Comparison of ENCODE assay signal across 9 cellular contexts in the genomic region with DNA sequence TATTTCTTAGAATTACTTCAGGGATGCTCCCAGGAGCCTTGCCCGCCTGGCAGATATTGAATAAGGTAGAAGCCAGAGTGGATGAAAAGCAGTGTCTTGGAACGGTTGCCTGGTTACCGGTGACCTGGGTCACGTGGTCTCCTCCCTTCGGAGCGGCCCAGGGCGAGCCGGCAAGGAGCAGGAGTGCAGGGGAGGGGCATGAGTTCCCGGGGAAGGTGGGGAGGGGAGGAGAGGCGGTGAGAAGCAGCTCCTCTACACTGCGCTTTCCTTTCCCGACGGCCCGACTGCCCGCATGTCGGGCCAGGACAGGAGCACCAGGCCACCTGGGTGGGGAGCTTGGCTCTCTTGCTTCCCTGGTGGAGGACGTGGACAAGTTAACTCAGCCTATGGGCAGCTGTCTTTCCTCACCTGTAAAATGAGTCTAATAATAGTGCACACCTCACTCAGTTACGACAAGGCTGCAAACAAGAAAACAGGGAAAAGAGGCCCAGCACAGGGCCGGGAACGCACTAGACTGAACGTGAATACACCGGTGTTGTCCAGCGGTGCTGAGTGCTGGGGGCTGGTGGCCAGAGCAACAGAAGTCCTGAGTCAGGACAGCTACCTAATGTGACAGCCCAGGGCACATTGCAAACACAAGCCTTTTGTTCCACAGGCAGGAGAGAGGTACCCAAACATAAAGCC.
DNase-seq lines count a peak whose midpoint lies in the region; ATAC-seq, FAIRE-seq and TF ChIP-seq lines count a peak whose summit lies in the region.
"Had no signal": no experiment of that assay in that cellular context is flagged by ENCODE, and none has a peak within 500 bp of the region (broad histone marks: within the 10 kb centered on the region; RNA-seq: fewer than 3 reads in every experiment).

No MANE protein-coding gene starts in this region.

- H3K4me3 Mint-ChIP-seq in activated naive CD4-positive, alpha-beta T cell treated with anti-CD3 and anti-CD28 coated beads, Interleukin-2, amount 10 ng/mL, durations not matched to agents 7 days and 5 days, result no peak overlapping the region
- H3K4me3 Mint-ChIP-seq: naive B cell had no signal

- no peak for FAIRE-seq in GM12891 (lab: Jason Lieb, UNC)

- CTCF ChIA-PET in activated naive CD4-positive, alpha-beta T cell treated with anti-CD3 and anti-CD28 coated beads, Interleukin-2, amount 10 ng/mL, durations not matched to agents 7 days and 5 days (lab: Charles Lee), result interaction anchor here (1.4 kb wide), 1 partner anchor 460 kb away, joined by 4 read pairs; no protein-coding TSS in a partner anchor

- H3K27me3 ChIP-seq in adrenal gland, result no peaks in the 10 kb centered on the region
- H3K27me3 ChIP-seq in kidney epithelial cell (ENCODE audit: control insufficient read depth, insufficient read depth, low read length), result peaks cover 2% of the 10 kb centered on the region
- peaks cover 3% of the 10 kb centered on the region for H3K27me3 ChIP-seq in upper lobe of right lung

- H3K36me3 Mint-ChIP-seq in activated naive CD4-positive, alpha-beta T cell treated with anti-CD3 and anti-CD28 coated beads, Interleukin-2, amount 10 ng/mL, durations not matched to agents 7 days and 5 days, result no peaks in the 10 kb centered on the region
- H3K36me3 Mint-ChIP-seq: naive B cell had no signal

- no peaks in the 10 kb centered on the region for H3K9me3 Mint-ChIP-seq in activated naive CD4-positive, alpha-beta T cell treated with anti-CD3 and anti-CD28 coated beads, Interleukin-2, amount 10 ng/mL, durations not matched to agents 7 days and 5 days

- intact Hi-C loops in Right ventricle myocardium inferior (cut with DNase I), result loop anchor here (10.0 kb wide), 1 partner anchor 1145 kb away; no protein-coding TSS in a partner anchor
- intact Hi-C loops in cardiac septum (cut with DNase I), result no loop called here
- intact Hi-C loops in adrenal gland (cut with DNase I), result no loop called here
- intact Hi-C loops in upper lobe of right lung (cut with DNase I), result loop anchor here (5.0 kb wide), 1 partner anchor 457 kb away; no protein-coding TSS in a partner anchor

- H3K4me3 ChIP-seq in adrenal gland, result peak overlapping the region in 1 of 4 donors; percentile 29
- H3K4me3 ChIP-seq in kidney epithelial cell (ENCODE audit: low read depth, low read length), result no peak overlapping the region
- H3K4me3 ChIP-seq in upper lobe of right lung, result no peak overlapping the region

- no peak for TF ChIP-seq CTCF in adrenal gland (IDR thresholded peaks at IDR 0.05)
- peak; percentile 2 for TF ChIP-seq CTCF in kidney epithelial cell (IDR thresholded peaks at IDR 0.05; ENCODE audit: insufficient read depth, low read length, poor library complexity, severe bottlenecking)
- TF ChIP-seq CTCF in upper lobe of right lung (IDR thresholded peaks at IDR 0.05), result no peak

- H3K4me1 Mint-ChIP-seq in activated naive CD4-positive, alpha-beta T cell treated with anti-CD3 and anti-CD28 coated beads, Interleukin-2, amount 10 ng/mL, durations not matched to agents 7 days and 5 days, result peaks cover 4% of the 10 kb centered on the region

- ATAC-seq in Right ventricle myocardium inferior, result peak; percentile 37
- peak; percentile 86 for ATAC-seq in upper lobe of right lung
- no peak for ATAC-seq in GM21825 (IDR thresholded peaks at IDR 0.05; ENCODE audit: unreplicated experiment)

- H3K4me1 ChIP-seq in adrenal gland (replicated peaks in 1 of 2) (no peaks in the 10 kb centered on the region), upper lobe of right lung (no peaks in the 10 kb centered on the region)

- no peak overlapping the region for H3K27ac ChIP-seq in adrenal gland
- no peak overlapping the region for H3K27ac ChIP-seq in upper lobe of right lung

- H3K27ac Mint-ChIP-seq in activated naive CD4-positive, alpha-beta T cell treated with anti-CD3 and anti-CD28 coated beads, Interleukin-2, amount 10 ng/mL, durations not matched to agents 7 days and 5 days, result no peak overlapping the region

- peaks cover 61% of the 10 kb centered on the region for H3K27me3 Mint-ChIP-seq in activated naive CD4-positive, alpha-beta T cell treated with anti-CD3 and anti-CD28 coated beads, Interleukin-2, amount 10 ng/mL, durations not matched to agents 7 days and 5 days

- H3K9me3 ChIP-seq in adrenal gland (replicated peaks in 1 of 3) (no peaks in the 10 kb centered on the region), upper lobe of right lung (no peaks in the 10 kb centered on the region)

- H3K36me3 ChIP-seq in adrenal gland (replicated peaks in 1 of 2) (no peaks in the 10 kb centered on the region), kidney epithelial cell (ENCODE audit: control insufficient read depth, insufficient read depth, low read length) (no peaks in the 10 kb centered on the region), upper lobe of right lung (no peaks in the 10 kb centered on the region)

- TF ChIP-seq POLR2A in adrenal gland (IDR thresholded peaks at IDR 0.05) (no peak), GM12891 (IDR thresholded peaks at IDR 0.05; ENCODE audit: low read depth, low read length) (no peak)

- WGBS in adrenal gland, 4 donors, result 26 to 74% (median 32%) methylated on average over 8 to 23 of the region's 23 CpGs

- DNase-seq in Right ventricle myocardium inferior (ENCODE audit: missing footprints) (no peak), cardiac septum (ENCODE audit: low spot score) (no peak), adrenal gland (peak in 6 of 7 donors; percentile 18 to 74 (median 37)), kidney epithelial cell (ENCODE audit: low read depth) (peak; percentile 48), upper lobe of right lung (peak; percentile 84), GM12891 (ENCODE audit: insufficient read length, low spot score) (no peak)
- no peak for DNase-seq in activated naive CD4-positive, alpha-beta T cell treated with anti-CD3 and anti-CD28 coated beads, Interleukin-2, amount 10 ng/mL, durations not matched to agents 7 days and 5 days
- DNase-seq: naive B cell had no signal

TF ChIP-seq in GM12891, 5 proteins besides CTCF, POLR2A, EP300 and RAD21:
- TF ChIP-seq POU2F2 (IDR thresholded peaks at IDR 0.05; ENCODE audit: low read depth, low read length) (no peak), TAF1 (IDR thresholded peaks at IDR 0.05; ENCODE audit: low read depth, low read length) (no peak), PAX5 (IDR thresholded peaks at IDR 0.05; ENCODE audit: insufficient read depth, low read length, severe bottlenecking) (no peak)

Comparison
In these comparisons a context has a peak if more than half of its experiments do, and no peak if none do; other contexts are left out.
1. intact Hi-C loops: an anchor here in Right ventricle myocardium inferior (10.0 kb wide) and upper lobe of right lung (5.0 kb wide); none called in cardiac septum and adrenal gland.
2. DNase-seq: peak in adrenal gland (6 of 7), kidney epithelial cell (single experiment) and upper lobe of right lung (single experiment); none in Right ventricle myocardium inferior (single experiment), cardiac septum (single experiment), activated naive CD4-positive, alpha-beta T cell treated with anti-CD3 and anti-CD28 coated beads, Interleukin-2, amount 10 ng/mL, durations not matched to agents 7 days and 5 days (single experiment) and GM12891 (single experiment).